ENCODE assay signal across 8 cellular contexts in genomic region chrX:154374361-154375155, GRCh38. TPM values are rescaled to one million over a fixed set of nuclear protein-coding genes. Genes with fewer than 3 reads are reported as not detected.
A peak's percentile ranks its signal among the peaks of the same experiment; 100 is the strongest.
DNase-seq lines count a peak whose midpoint lies in the region; ATAC-seq and TF ChIP-seq lines count a peak whose summit lies in the region.

Gene FLNA (minus strand): TSS chrX:154374634. CDS start chrX:154371245, 3,389 bp downstream.

- H3K36me3 ChIP-seq in OCI-LY7 (ENCODE audit: insufficient read depth, low read length) (no peaks in the 10 kb centered on the region), lung (ENCODE audit: control insufficient read depth in 2 of 2, insufficient read depth in 2 of 2, low read length in 2 of 2) (no peaks in the 10 kb centered on the region), suprapubic skin (no peaks in the 10 kb centered on the region)

- no peak for TF ChIP-seq EP300 in suprapubic skin (IDR thresholded peaks at IDR 0.05)

- CTCF ChIA-PET in OCI-LY7 (lab: Charles Lee; ENCODE audit: unreplicated experiment) = no interaction called here

- peaks cover 11% of the 10 kb centered on the region for H3K79me2 ChIP-seq in OCI-LY7 (ENCODE audit: insufficient read depth, low read depth, low read length)

- peak within 1 kb of the TSS; percentile 51 for H3K4me2 ChIP-seq in OCI-LY7 (ENCODE audit: low read length)

- intact Hi-C loops in OCI-LY7 (cut with micrococcal nuclease; ENCODE audit: unreplicated experiment) = loop anchor here (2.0 to 10.0 kb wide), 2 partner anchors 54 to 450 kb away; partner anchors contain the start of gene ARHGAP4

- no peaks in the 10 kb centered on the region for H3K27me3 ChIP-seq in lung (ENCODE audit: control insufficient read depth, insufficient read depth)
- H3K27me3 ChIP-seq in suprapubic skin = no peaks in the 10 kb centered on the region

- H3K4me3 ChIP-seq in OCI-LY7 (ENCODE audit: low read depth, low read length, poor library complexity, severe bottlenecking) (no peak within 1 kb of the TSS), lung (peak within 1 kb of the TSS; percentile 6), suprapubic skin (peak within 1 kb of the TSS; percentile 67)

- peaks cover 36% of the 10 kb centered on the region for H3K4me1 ChIP-seq in OCI-LY7 (ENCODE audit: insufficient read depth, low read length, poor library complexity, severe bottlenecking)
- H3K4me1 ChIP-seq in lung (ENCODE audit: control insufficient read depth in 2 of 2, insufficient read depth in 2 of 2, low read length in 2 of 2) = peaks cover 0 to 4% of the 10 kb centered on the region in 2 donors
- H3K4me1 ChIP-seq in suprapubic skin = peaks cover 45% of the 10 kb centered on the region

- TF ChIP-seq POLR2A in suprapubic skin (IDR thresholded peaks at IDR 0.05) = no peak

- no peaks in the 10 kb centered on the region for H3K9me3 ChIP-seq in OCI-LY7 (ENCODE audit: low read length)
- H3K9me3 ChIP-seq in lung (ENCODE audit: control insufficient read depth in 2 of 2, insufficient read depth in 1 of 2, low read length in 1 of 2) = peaks cover 0 to 11% of the 10 kb centered on the region in 2 donors
- no peaks in the 10 kb centered on the region for H3K9me3 ChIP-seq in suprapubic skin

- DNase-seq in SKM-1 treated with dmso at 0.1 percent for 144 hours (lab: John Stamatoyannopoulos, UW; ENCODE audit: unreplicated experiment) = peak; percentile 3
- no peak for DNase-seq in SKM-1 (lab: John Stamatoyannopoulos, UW; ENCODE audit: unreplicated experiment)
- no peak for DNase-seq in OCI-LY7 (ENCODE audit: low spot score)
- DNase-seq in dermis blood vessel endothelial cell = peak; percentile 38
- DNase-seq in lung (ENCODE audit: low spot score) = no peak
- DNase-seq in suprapubic skin (ENCODE audit: low spot score in 2 of 2) = no peak
- DNase-seq in dedifferentiated amniotic fluid mesenchymal stem cell (ENCODE audit: extremely low spot score) = no peak

- H3K27ac ChIP-seq in OCI-LY7 (ENCODE audit: low read depth, low read length, poor library complexity, severe bottlenecking) (no peak within 1 kb of the TSS), lung (ENCODE audit: low read depth in 1 of 2, low read length in 1 of 2) (peak within 1 kb of the TSS; percentile 23 to 68), suprapubic skin (peak within 1 kb of the TSS; percentile 71)

- H4K20me1 ChIP-seq in OCI-LY7 (ENCODE audit: insufficient read depth, low read length) = 0 out of 2 replicates have a peak, but pooled peaks cover 3% of the 10 kb centered on the region

- TF ChIP-seq CTCF in OCI-LY7 (conservative IDR thresholded peaks at IDR 0.05; ENCODE audit: low read length) (peak; percentile 22; the same call in 1 of the 2 replicates), lung (IDR thresholded peaks at IDR 0.05; ENCODE audit: control extremely low read depth, extremely low read depth) (no peak), suprapubic skin (IDR thresholded peaks at IDR 0.05) (no peak)

- H2AFZ ChIP-seq in OCI-LY7 (ENCODE audit: low read length) = peak within 1 kb of the TSS; percentile 66

- POLR2A ChIA-PET in OCI-LY7 (lab: Charles Lee) = no interaction called here

- BruUV-seq in OCI-LY7 (replicated peaks; lab: Mats Ljungman, UMichigan) = no TSS peak

- 29 to 44% methylated on average over 18 to 93 of the region's 93 CpGs for WGBS in lung, 2 donors
- WGBS in suprapubic skin = 73% methylated on average over 20 of the region's 93 CpGs

- H3K9me2 ChIP-seq in OCI-LY7 (ENCODE audit: insufficient read depth, low read length) = no peaks in the 10 kb centered on the region

- ATAC-seq in lung (ENCODE audit: insufficient read depth, low FRiP score) (no peak), HG02973 (IDR thresholded peaks at IDR 0.05; ENCODE audit: unreplicated experiment) (no peak)

RNA-seq across cellular contexts. Expression of gene FLNA, which starts in this region (rescaled TPM):
- 78.8 and 91.2 TPM in 2 replicates for total RNA-seq in OCI-LY7 (2014; rRNA removed; shearing (Covaris generic))
- 96.9 and 97.7 TPM in 2 replicates for total RNA-seq in OCI-LY7 (2022)
- total RNA-seq in dermis blood vessel endothelial cell = 1,387 and 2,587 TPM in 2 replicates
- total RNA-seq in lung = 1,000 to 10,000 TPM in 1 of 2 donors, 100 to 1,000 TPM in 1; 602 to 1,802 TPM
- polyA plus RNA-seq in lung = 100 to 1,000 TPM; 645 to 783 TPM
- total RNA-seq in suprapubic skin = 100 to 1,000 TPM; 374 to 402 (median 386) TPM

Comparison
In these comparisons a context has a peak if more than half of its experiments do, and no peak if none do; other contexts are left out.
1. DNase-seq: peak in SKM-1 treated with dmso at 0.1 percent for 144 hours (single experiment) and dermis blood vessel endothelial cell (single experiment); none in SKM-1 (single experiment), OCI-LY7 (single experiment), lung (single experiment), suprapubic skin (0 of 2) and dedifferentiated amniotic fluid mesenchymal stem cell (single experiment).